ENCODE assay signal across 17 cellular contexts in the genomic region with DNA sequence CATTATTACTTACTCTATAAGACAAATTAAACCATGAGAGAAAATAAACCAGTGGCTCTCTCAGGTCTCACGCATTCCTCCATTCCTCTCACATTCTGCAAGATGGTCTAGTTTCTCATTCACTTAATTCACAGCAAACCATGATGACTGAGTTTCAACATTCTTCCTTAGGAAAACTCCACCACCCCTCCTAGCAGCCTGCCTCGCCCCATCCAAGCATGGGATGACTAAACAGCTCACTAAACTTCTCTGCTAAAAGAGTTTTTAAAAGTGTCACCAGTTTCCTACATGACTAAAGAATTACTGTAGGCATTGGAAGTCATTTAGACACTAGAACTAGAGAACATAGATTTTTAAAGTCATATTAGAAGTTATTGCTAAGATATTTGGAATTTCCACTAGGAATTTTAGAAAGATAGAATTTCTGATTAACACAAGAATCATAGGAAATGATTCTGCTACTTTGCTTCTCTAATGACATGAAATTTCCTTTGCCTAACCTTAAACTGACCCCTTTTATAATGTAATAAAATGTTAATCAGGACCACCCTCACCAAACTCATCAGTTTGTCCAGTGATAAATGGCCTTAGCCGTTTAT. TPM values are rescaled to one million over a fixed set of nuclear protein-coding genes. Genes with fewer than 3 reads are reported as not detected.
DNase-seq lines count a peak whose midpoint lies in the region; ATAC-seq and TF ChIP-seq lines count a peak whose summit lies in the region.
"Had no signal": no experiment of that assay in that cellular context is flagged by ENCODE, and none has a peak within 500 bp of the region (broad histone marks: within the 10 kb centered on the region; RNA-seq: fewer than 3 reads in every experiment).

No MANE protein-coding gene starts in this region.

- no peaks in the 10 kb centered on the region for H3K9me3 Mint-ChIP-seq in neural progenitor cell
- H3K9me3 Mint-ChIP-seq: activated naive CD4-positive, alpha-beta T cell treated with anti-CD3 and anti-CD28 coated beads, Interleukin-2, amount 50 U/mL, for 24 hours had no signal

- H3K4me2 ChIP-seq in mammary epithelial cell (ENCODE audit: insufficient read depth, low read depth, low read length) (no peak overlapping the region), neural progenitor cell (no peak overlapping the region)

- in situ Hi-C loops in mammary epithelial cell (cut with MboI; ENCODE audit: low sequenced_read_pairs in 2 of 2), result no loop called here

- H3K79me2 ChIP-seq in mammary epithelial cell (ENCODE audit: insufficient read depth, low read length) (no peaks in the 10 kb centered on the region), neural progenitor cell (ENCODE audit: low read depth) (no peaks in the 10 kb centered on the region)
- H3K79me2 ChIP-seq: parathyroid adenoma had no signal

- no TSS peak for BruUV-seq in mammary epithelial cell (replicated peaks; lab: Mats Ljungman, UMichigan)

- TF ChIP-seq CTCF in AG04450 (IDR thresholded peaks at IDR 0.05; ENCODE audit: low read depth, low read length) (no peak), mammary epithelial cell (conservative IDR thresholded peaks at IDR 0.05 in 1 of 2, IDR thresholded peaks at IDR 0.05 in 1 of 2; ENCODE audit: extremely low read depth in 1 of 2, insufficient read depth in 1 of 2, low read depth in 1 of 2, low read length in 2 of 2) (no peak), neural progenitor cell (IDR thresholded peaks at IDR 0.05) (no peak)

- H3K4me3 ChIP-seq in AG04450 (ENCODE audit: low read depth, low read length) (no peak overlapping the region), mammary epithelial cell (replicated peaks in 1 of 3; ENCODE audit: insufficient read depth in 1 of 3, low read depth in 2 of 3, low read length in 3 of 3) (no peak overlapping the region), neural progenitor cell (no peak overlapping the region)
- H3K4me3 ChIP-seq: esophagus squamous epithelium, transverse colon had no signal

- POLR2A ChIA-PET in AG04450 (lab: Yijun Ruan, JAX), result interaction anchor here (1.3 kb wide), 1 partner anchor 18 kb away, joined by 3 read pairs; no protein-coding TSS in a partner anchor

- peaks cover 22% of the 10 kb centered on the region for H3K4me1 Mint-ChIP-seq in neural progenitor cell

- intact Hi-C loops in mammary epithelial cell (cut with micrococcal nuclease), result no loop called here

- H3K36me3 ChIP-seq in mammary epithelial cell (ENCODE audit: insufficient read depth, low read length), result no peaks in the 10 kb centered on the region
- H3K36me3 ChIP-seq in neural progenitor cell, result no peaks in the 10 kb centered on the region
- H3K36me3 ChIP-seq: esophagus squamous epithelium, transverse colon had no signal

- no peaks in the 10 kb centered on the region for H3K27me3 ChIP-seq in AG04450 (ENCODE audit: control insufficient read depth, insufficient read depth, low read length)
- H3K27me3 ChIP-seq in mammary epithelial cell (ENCODE audit: insufficient read depth, low read length), result no peaks in the 10 kb centered on the region
- no peaks in the 10 kb centered on the region for H3K27me3 ChIP-seq in neural progenitor cell
- H3K27me3 ChIP-seq: transverse colon had no signal

- no peak overlapping the region for H2AFZ ChIP-seq in mammary epithelial cell (ENCODE audit: low read depth, low read length)
- H2AFZ ChIP-seq in neural progenitor cell (replicated peaks), result no peak overlapping the region
- H2AFZ ChIP-seq: parathyroid adenoma had no signal

- dilution Hi-C loops in mammary epithelial cell (cut with HindIII; ENCODE audit: low sequenced_read_pairs), result no loop called here

- H4K20me1 ChIP-seq in mammary epithelial cell (ENCODE audit: insufficient read depth, low read length) (no peaks in the 10 kb centered on the region), neural progenitor cell (ENCODE audit: low read depth) (no peaks in the 10 kb centered on the region)

- WGBS in mammary epithelial cell (ENCODE audit: low coverage, missing lambda C conversion rate), result 52% methylated on average over 3 of the region's 3 CpGs

- peak; percentile 30 for DNase-seq in AG04450 (ENCODE audit: low read depth, low spot score)
- peak; percentile 80 for DNase-seq in HT1080 (ENCODE audit: low read depth)
- DNase-seq in mammary epithelial cell, result peak; percentile 62
- DNase-seq in kidney glomerular epithelial cell (lab: John Stamatoyannopoulos, UW), result peak; percentile 8
- no peak for DNase-seq in neural progenitor cell (ENCODE audit: low spot score)
- no peak for DNase-seq in NCI-H187 (lab: John Stamatoyannopoulos, UW)
- no peak for DNase-seq in NCI-H1694 (lab: John Stamatoyannopoulos, UW)
- DNase-seq: ACHN; esophagus squamous epithelium; NCI-H1436 treated with DMSO at 0.1 percent for 48 hours; stimulated activated CD8-positive, alpha-beta memory T cell treated with anti-CD3 and anti-CD28 coated beads, Interleukin-4, amount 100 ng/mL, for 48 hours; transverse colon had no signal

- peaks cover 3% of the 10 kb centered on the region for H3K4me1 ChIP-seq in mammary epithelial cell (ENCODE audit: insufficient read depth, low read length)
- peaks cover 12% of the 10 kb centered on the region for H3K4me1 ChIP-seq in neural progenitor cell
- H3K4me1 ChIP-seq: esophagus squamous epithelium, parathyroid adenoma, transverse colon had no signal

- no peaks in the 10 kb centered on the region for H3K27me3 Mint-ChIP-seq in neural progenitor cell (ENCODE audit: insufficient read depth, low read depth)
- H3K27me3 Mint-ChIP-seq: activated naive CD4-positive, alpha-beta T cell treated with anti-CD3 and anti-CD28 coated beads, Interleukin-2, amount 50 U/mL, for 24 hours had no signal

- CTCF ChIA-PET in AG04450 (lab: Charles Lee), result interaction anchor here (1.4 kb wide), 1 partner anchor 46 kb away, joined by 6 read pairs; no protein-coding TSS in a partner anchor
- CTCF ChIA-PET in mammary epithelial cell (lab: Charles Lee; ENCODE audit: low non-redundant PET), result no interaction called here

- H3K36me3 Mint-ChIP-seq in neural progenitor cell, result no peaks in the 10 kb centered on the region
- H3K36me3 Mint-ChIP-seq: activated naive CD4-positive, alpha-beta T cell treated with anti-CD3 and anti-CD28 coated beads, Interleukin-2, amount 50 U/mL, for 24 hours had no signal

- H3K9ac ChIP-seq in mammary epithelial cell (ENCODE audit: insufficient read depth, low read length) (no peak overlapping the region), neural progenitor cell (no peak overlapping the region)
- H3K9ac ChIP-seq: parathyroid adenoma had no signal

- H3K27ac Mint-ChIP-seq in neural progenitor cell, result no peak overlapping the region
- H3K27ac Mint-ChIP-seq: activated naive CD4-positive, alpha-beta T cell treated with anti-CD3 and anti-CD28 coated beads, Interleukin-2, amount 50 U/mL, for 24 hours had no signal

- no peak for ATAC-seq in GM18517 (IDR thresholded peaks at IDR 0.05; ENCODE audit: unreplicated experiment)

- H3K27ac ChIP-seq in AG04450 (ENCODE audit: low read depth, low read length) (no peak overlapping the region), mammary epithelial cell (ENCODE audit: insufficient read depth, low read depth, low read length) (no peak overlapping the region), neural progenitor cell (no peak overlapping the region)
- H3K27ac ChIP-seq: esophagus squamous epithelium, parathyroid adenoma, transverse colon had no signal

- no peaks in the 10 kb centered on the region for H3F3A ChIP-seq in neural progenitor cell (ENCODE audit: low read depth)

- no peak overlapping the region for H3K4me3 Mint-ChIP-seq in neural progenitor cell
- H3K4me3 Mint-ChIP-seq: activated naive CD4-positive, alpha-beta T cell treated with anti-CD3 and anti-CD28 coated beads, Interleukin-2, amount 50 U/mL, for 24 hours had no signal

- H3K9me3 ChIP-seq in AG04450 (ENCODE audit: control insufficient read depth, insufficient read depth, low read length) (no peaks in the 10 kb centered on the region), mammary epithelial cell (replicated peaks; ENCODE audit: insufficient read depth, low read length) (no peaks in the 10 kb centered on the region), neural progenitor cell (ENCODE audit: low read depth) (no peaks in the 10 kb centered on the region)
- H3K9me3 ChIP-seq: esophagus squamous epithelium, transverse colon had no signal

RNA-seq across cellular contexts. Expression of gene ESM1, which starts 5.5 kb away (rescaled TPM):
- polyA plus RNA-seq in AG04450 (2011; rRNA removed) (0.27 and 0.35 TPM in 2 replicates), mammary epithelial cell (not detected)
- polyA minus RNA-seq in AG04450 (2011; rRNA and poly(A)+ RNA removed), result 0.48 and 0.69 TPM in 2 replicates
- 27.1 and 27.7 TPM in 2 replicates for total RNA-seq in HT1080 (2014; rRNA removed; shearing (Covaris generic))
- 82.8 and 85.5 TPM in 2 replicates for polyA plus RNA-seq in HT1080 (2015; cell fraction: cytosol; rRNA removed)
- 61.3 and 74.3 TPM in 2 replicates for polyA plus RNA-seq in HT1080 (2015; cell fraction: nucleus; rRNA removed)
- total RNA-seq in mammary epithelial cell (under 1 TPM in 1 of 2 donors, not detected in 1; 0.33 TPM), neural progenitor cell (ENCODE audit: low replicate concordance) (not detected in 2 replicates)
- not detected for polyA minus RNA-seq in mammary epithelial cell
- total RNA-seq: mononuclear cell, SK-MEL-5, transverse colon had no signal

RNA-seq across cellular contexts. Expression of gene GZMK, which starts 33.2 kb away (rescaled TPM):
- polyA plus RNA-seq in AG04450 (2011; rRNA removed), result not detected in 2 replicates
- not detected in 2 replicates for polyA minus RNA-seq in AG04450 (2011; rRNA and poly(A)+ RNA removed)
- not detected in 2 replicates for total RNA-seq in HT1080 (2014; rRNA removed; shearing (Covaris generic))
- polyA plus RNA-seq in HT1080 (2015; cell fraction: cytosol; rRNA removed), result not detected in 2 replicates
- not detected in 2 replicates for polyA plus RNA-seq in HT1080 (2015; cell fraction: nucleus; rRNA removed)
- not detected for total RNA-seq in mammary epithelial cell
- polyA plus RNA-seq in mammary epithelial cell, result not detected
- polyA minus RNA-seq in mammary epithelial cell, result not detected
- 0.22 TPM in 1 of 2 replicates, not detected in the other for total RNA-seq in neural progenitor cell (ENCODE audit: low replicate concordance)
- total RNA-seq: SK-MEL-5 had no signal

Comparison
In these comparisons a context has a peak if more than half of its experiments do, and no peak if none do; other contexts are left out.
1. DNase-seq: peak in AG04450 (single experiment), HT1080 (single experiment), mammary epithelial cell (single experiment) and kidney glomerular epithelial cell (single experiment); none in neural progenitor cell (single experiment), NCI-H187 (0 of 2) and NCI-H1694 (single experiment).
2. RNA of gene ESM1, which starts 5.5 kb away (total RNA-seq): 27.1 to 27.7 TPM in HT1080; 0.33 TPM in mammary epithelial cell and not detected in neural progenitor cell; every median in the first group is over 10 times any median in the second.